In genomic region chr21:36185498-36185897, GRCh38 we compare ENCODE assay signal across 17 cellular contexts. TPM values are rescaled to one million over a fixed set of nuclear protein-coding genes. Genes with fewer than 3 reads are reported as not detected.
DNase-seq lines count a peak whose midpoint lies in the region; ATAC-seq and TF ChIP-seq lines count a peak whose summit lies in the region.
"Had no signal": no experiment of that assay in that cellular context is flagged by ENCODE, and none has a peak within 500 bp of the region (broad histone marks: within the 10 kb centered on the region; RNA-seq: fewer than 3 reads in every experiment).

No MANE protein-coding gene starts in this region.

- H3K4me1 ChIP-seq in spleen (peaks cover 8 to 83% (median 36%) of the 10 kb centered on the region in 6 donors), left ventricle myocardium inferior (peaks cover 33% of the 10 kb centered on the region)
- H3K4me1 ChIP-seq: BE2C had no signal

- H3K4me3 ChIP-seq in spleen (no peak overlapping the region), left ventricle myocardium inferior (no peak overlapping the region)
- H3K4me3 ChIP-seq: A549, GM12878 had no signal

- H3K9me3 Mint-ChIP-seq in activated T-helper 17 cell treated with anti-CD3 and anti-CD28 coated beads, Interleukin-2, amount 50 U/mL, for 72 hours, result no peaks in the 10 kb centered on the region
- H3K9me3 Mint-ChIP-seq: CD4-positive, CD25-positive, alpha-beta regulatory T cell; H9 had no signal

- H3K36me3 ChIP-seq in spleen, result peaks cover 0 to 25% (median 0%) of the 10 kb centered on the region in 6 donors
- no peaks in the 10 kb centered on the region for H3K36me3 ChIP-seq in left ventricle myocardium inferior
- H3K36me3 ChIP-seq: BE2C had no signal

- intact Hi-C loops in spleen (cut with DNase I; ENCODE audit: low total_unique reads) (no loop called here), left ventricle myocardium inferior (cut with micrococcal nuclease) (no loop called here)

- H3K27me3 ChIP-seq in spleen (replicated peaks in 1 of 7) (no peaks in the 10 kb centered on the region), left ventricle myocardium inferior (ENCODE audit: low read depth) (no peaks in the 10 kb centered on the region)
- H3K27me3 ChIP-seq: BE2C had no signal

- H3K27ac ChIP-seq in spleen (peak overlapping the region in 2 of 8 donors; percentile 30 to 48), left ventricle myocardium inferior (replicated peaks) (no peak overlapping the region)
- H3K27ac ChIP-seq: A549 had no signal

- ATAC-seq in activated T-helper 17 cell treated with anti-CD3 and anti-CD28 coated beads, Interleukin-2, amount 50 U/mL, for 72 hours (replicated peaks), result no peak
- ATAC-seq in GM19328 (IDR thresholded peaks at IDR 0.05; ENCODE audit: unreplicated experiment), result no peak
- no peak for ATAC-seq in HG02623 (IDR thresholded peaks at IDR 0.05; ENCODE audit: unreplicated experiment)
- ATAC-seq: A549, GM12878, HepG2 had no signal

- DNase-seq in CD1c-positive myeloid dendritic cell (ENCODE audit: extremely low spot score) (peak; percentile 38), MV-4-11 (lab: John Stamatoyannopoulos, UW) (peak; percentile 19), spleen (peak; percentile 46), SW480 (ENCODE audit: low spot score) (no peak), left ventricle myocardium inferior (no peak)
- DNase-seq: BE2C; Calu3; CD4-positive, CD25-positive, alpha-beta regulatory T cell; DMS 273 treated with DMSO at 0.1 percent for 48 hours; GOT3; H9 had no signal

- H3K27ac Mint-ChIP-seq in activated T-helper 17 cell treated with anti-CD3 and anti-CD28 coated beads, Interleukin-2, amount 50 U/mL, for 72 hours, result peak overlapping the region; percentile 9

- peaks cover 16% of the 10 kb centered on the region for H3K4me1 Mint-ChIP-seq in activated T-helper 17 cell treated with anti-CD3 and anti-CD28 coated beads, Interleukin-2, amount 50 U/mL, for 72 hours

- WGBS in spleen, 5 donors, result 66 to 90% (median 79%) methylated on average over 9 of the region's 9 CpGs

- H3K36me3 Mint-ChIP-seq in activated T-helper 17 cell treated with anti-CD3 and anti-CD28 coated beads, Interleukin-2, amount 50 U/mL, for 72 hours (ENCODE audit: low read depth), result peaks cover 7% of the 10 kb centered on the region

- no peak overlapping the region for H3K4me3 Mint-ChIP-seq in activated T-helper 17 cell treated with anti-CD3 and anti-CD28 coated beads, Interleukin-2, amount 50 U/mL, for 72 hours
- H3K4me3 Mint-ChIP-seq: CD4-positive, CD25-positive, alpha-beta regulatory T cell; H9 had no signal

- no peaks in the 10 kb centered on the region for H3K27me3 Mint-ChIP-seq in activated T-helper 17 cell treated with anti-CD3 and anti-CD28 coated beads, Interleukin-2, amount 50 U/mL, for 72 hours
- H3K27me3 Mint-ChIP-seq: CD4-positive, CD25-positive, alpha-beta regulatory T cell had no signal

- TF ChIP-seq POLR2A in spleen (IDR thresholded peaks at IDR 0.05), result no peak

- no peak for TF ChIP-seq CTCF in spleen (IDR thresholded peaks at IDR 0.05 in 8 of 11, conservative IDR thresholded peaks at IDR 0.05 in 3 of 11)
- TF ChIP-seq CTCF in left ventricle myocardium inferior (IDR thresholded peaks at IDR 0.05; ENCODE audit: borderline replicate concordance), result no peak

- H3K9me3 ChIP-seq in spleen (no peaks in the 10 kb centered on the region), left ventricle myocardium inferior (replicated peaks) (no peaks in the 10 kb centered on the region)
- H3K9me3 ChIP-seq: A549, BE2C had no signal

RNA-seq across cellular contexts. Expression of gene DOP1B, which starts 28.9 kb away (rescaled TPM):
- 10 to 100 TPM; 13.5 to 13.6 TPM for total RNA-seq in activated T-helper 17 cell treated with anti-CD3 and anti-CD28 coated beads, Interleukin-2, amount 50 U/mL, for 72 hours
- 10 to 100 TPM; 20.8 to 29.2 (median 23.3) TPM for total RNA-seq in spleen
- 1 to 10 TPM; 2.9 to 4.9 (median 3.1) TPM for polyA plus RNA-seq in spleen
- 13.6 TPM for total RNA-seq in left ventricle myocardium inferior

RNA-seq across cellular contexts. Expression of gene CBR3, which starts 50.6 kb away (rescaled TPM):
- total RNA-seq in activated T-helper 17 cell treated with anti-CD3 and anti-CD28 coated beads, Interleukin-2, amount 50 U/mL, for 72 hours, result 10 to 100 TPM; 19.7 to 23.2 TPM
- total RNA-seq in spleen, result 1 to 10 TPM; 1.4 to 3.4 (median 2.9) TPM
- 1 to 10 TPM; 1.7 to 4.5 (median 4.0) TPM for polyA plus RNA-seq in spleen
- 2.0 TPM for total RNA-seq in left ventricle myocardium inferior
- total RNA-seq: HepG2 had no signal
- polyA plus RNA-seq: HepG2 had no signal

Comparison
In these comparisons a context has a peak if more than half of its experiments do, and no peak if none do; other contexts are left out.
1. DNase-seq: peak in CD1c-positive myeloid dendritic cell (single experiment), MV-4-11 (single experiment) and spleen (single experiment); none in SW480 (single experiment) and left ventricle myocardium inferior (single experiment).